ENCODE assay signal across 10 cellular contexts in genomic region chr16:31107465-31107867, GRCh38. TPM values are rescaled to one million over a fixed set of nuclear protein-coding genes. Genes with fewer than 3 reads are reported as not detected.
DNase-seq lines count a peak whose midpoint lies in the region; ATAC-seq and TF ChIP-seq lines count a peak whose summit lies in the region.
"Had no signal": no experiment of that assay in that cellular context is flagged by ENCODE, and none has a peak within 500 bp of the region (broad histone marks: within the 10 kb centered on the region; RNA-seq: fewer than 3 reads in every experiment).

No MANE protein-coding gene starts in this region.

- intact Hi-C loops in activated CD8-positive, alpha-beta T cell treated with anti-CD3 and anti-CD28 coated beads for 36 hours (cut with micrococcal nuclease) = no loop called here

- H3K4me1 Mint-ChIP-seq in activated CD8-positive, alpha-beta T cell treated with anti-CD3 and anti-CD28 coated beads for 36 hours (ENCODE audit: low read depth) = peaks cover 34% of the 10 kb centered on the region
- peaks cover 2% of the 10 kb centered on the region for H3K4me1 Mint-ChIP-seq in progenitor cell of endocrine pancreas (ENCODE audit: low read depth)

- no peaks in the 10 kb centered on the region for H3K27me3 Mint-ChIP-seq in activated CD8-positive, alpha-beta T cell treated with anti-CD3 and anti-CD28 coated beads for 36 hours
- no peaks in the 10 kb centered on the region for H3K27me3 Mint-ChIP-seq in progenitor cell of endocrine pancreas

- CTCF ChIA-PET in activated CD8-positive, alpha-beta T cell treated with anti-CD3 and anti-CD28 coated beads for 36 hours (lab: Charles Lee) = interaction anchor here (1.0 to 1.9 kb wide), 3 partner anchors 33 to 37 kb away, joined by 3 to 9 read pairs (median 5); partner anchors contain the start of genes ZNF646 and ZNF668

- H3K4me3 Mint-ChIP-seq in activated CD8-positive, alpha-beta T cell treated with anti-CD3 and anti-CD28 coated beads for 36 hours = peak overlapping the region; percentile 81
- H3K4me3 Mint-ChIP-seq in progenitor cell of endocrine pancreas (ENCODE audit: low read depth) = peak overlapping the region; percentile 69

- no peaks in the 10 kb centered on the region for H3K9me3 Mint-ChIP-seq in activated CD8-positive, alpha-beta T cell treated with anti-CD3 and anti-CD28 coated beads for 36 hours
- no peaks in the 10 kb centered on the region for H3K9me3 Mint-ChIP-seq in progenitor cell of endocrine pancreas (ENCODE audit: low read depth)

- POLR2A ChIA-PET in activated CD8-positive, alpha-beta T cell treated with anti-CD3 and anti-CD28 coated beads for 36 hours (lab: Charles Lee) = interaction anchor here (0.9 to 2.8 kb wide), 6 partner anchors 10 to 72 kb away, joined by 3 to 15 read pairs (median 5); partner anchors contain the start of genes FUS, KAT8 and VKORC1

- ATAC-seq in HG02938 (IDR thresholded peaks at IDR 0.05; ENCODE audit: unreplicated experiment) (peak; percentile 59), HG03139 (IDR thresholded peaks at IDR 0.05; ENCODE audit: unreplicated experiment) (no peak)
- ATAC-seq in activated CD8-positive, alpha-beta T cell treated with anti-CD3 and anti-CD28 coated beads for 36 hours = peak; percentile 68

- H3K27ac Mint-ChIP-seq in activated CD8-positive, alpha-beta T cell treated with anti-CD3 and anti-CD28 coated beads for 36 hours = peak overlapping the region; percentile 90
- no peak overlapping the region for H3K27ac Mint-ChIP-seq in progenitor cell of endocrine pancreas

- H3K36me3 Mint-ChIP-seq in activated CD8-positive, alpha-beta T cell treated with anti-CD3 and anti-CD28 coated beads for 36 hours (ENCODE audit: low read depth) = peaks cover 15% of the 10 kb centered on the region
- H3K36me3 Mint-ChIP-seq in progenitor cell of endocrine pancreas (ENCODE audit: insufficient read depth) = peaks cover 5% of the 10 kb centered on the region

- TF ChIP-seq CTCF in activated CD8-positive, alpha-beta T cell treated with anti-CD3 and anti-CD28 coated beads for 36 hours (IDR thresholded peaks at IDR 0.05) = no peak
- TF ChIP-seq CTCF in progenitor cell of endocrine pancreas (IDR thresholded peaks at IDR 0.05; ENCODE audit: unreplicated experiment) = no peak

- peak; percentile 69 for DNase-seq in activated CD4-positive, alpha-beta T cell treated with anti-CD3 and anti-CD28 coated beads for 48 hours
- DNase-seq in activated CD4-positive, alpha-beta T cell treated with anti-CD3 and anti-CD28 coated beads, Interleukin-2, amount 50 U/mL, for 1 hour = no peak
- DNase-seq in activated CD8-positive, alpha-beta T cell treated with anti-CD3 and anti-CD28 coated beads for 36 hours = peak; percentile 73
- DNase-seq in progenitor cell of endocrine pancreas (ENCODE audit: low spot score, unreplicated experiment) = no peak
- no peak for DNase-seq in NCI-H1048 (lab: John Stamatoyannopoulos, UW)
- no peak for DNase-seq in T1000 (lab: John Stamatoyannopoulos, UW)

RNA-seq across cellular contexts. Expression of gene BCKDK, which starts 0.7 kb away (rescaled TPM):
- total RNA-seq in activated CD8-positive, alpha-beta T cell treated with anti-CD3 and anti-CD28 coated beads for 36 hours = 10 to 100 TPM; 55.1 to 58.7 TPM
- total RNA-seq in progenitor cell of endocrine pancreas = 40.1 and 41.7 TPM in 2 replicates

RNA-seq across cellular contexts. Expression of gene KAT8, which starts 10.0 kb away (rescaled TPM):
- total RNA-seq in activated CD8-positive, alpha-beta T cell treated with anti-CD3 and anti-CD28 coated beads for 36 hours = 10 to 100 TPM; 55.6 to 58.7 TPM
- 72.4 and 76.1 TPM in 2 replicates for total RNA-seq in progenitor cell of endocrine pancreas

RNA-seq across cellular contexts. Expression of gene VKORC1, which starts 12.9 kb away (rescaled TPM):
- total RNA-seq in activated CD8-positive, alpha-beta T cell treated with anti-CD3 and anti-CD28 coated beads for 36 hours = 10 to 100 TPM; 68.5 to 71.5 TPM
- total RNA-seq in progenitor cell of endocrine pancreas = 51.0 and 54.8 TPM in 2 replicates

RNA-seq across cellular contexts. Expression of gene PRSS53, which starts 18.7 kb away (rescaled TPM):
- 1 to 10 TPM; 5.5 to 8.6 TPM for total RNA-seq in activated CD8-positive, alpha-beta T cell treated with anti-CD3 and anti-CD28 coated beads for 36 hours
- 2.3 and 2.9 TPM in 2 replicates for total RNA-seq in progenitor cell of endocrine pancreas

RNA-seq across cellular contexts. Expression of gene PRSS8, which starts 28.1 kb away (rescaled TPM):
- not detected for total RNA-seq in activated CD8-positive, alpha-beta T cell treated with anti-CD3 and anti-CD28 coated beads for 36 hours
- 107 and 111 TPM in 2 replicates for total RNA-seq in progenitor cell of endocrine pancreas
- total RNA-seq: activated CD8-positive, alpha-beta memory T cell treated with anti-CD3 and anti-CD28 coated beads for 36 hours; pulmonary artery endothelial cell had no signal

Comparison
In these comparisons a context has a peak if more than half of its experiments do, and no peak if none do; other contexts are left out.
1. DNase-seq: peak in activated CD4-positive, alpha-beta T cell treated with anti-CD3 and anti-CD28 coated beads for 48 hours (single experiment) and activated CD8-positive, alpha-beta T cell treated with anti-CD3 and anti-CD28 coated beads for 36 hours (single experiment); none in activated CD4-positive, alpha-beta T cell treated with anti-CD3 and anti-CD28 coated beads, Interleukin-2, amount 50 U/mL, for 1 hour (single experiment), progenitor cell of endocrine pancreas (single experiment), NCI-H1048 (single experiment) and T1000 (single experiment).